ENCODE assay signal across 21 cellular contexts in genomic region chr2:39304729-39305128, GRCh38.
DNase-seq lines count a peak whose midpoint lies in the region; ATAC-seq and TF ChIP-seq lines count a peak whose summit lies in the region.
"Had no signal": no experiment of that assay in that cellular context is flagged by ENCODE, and none has a peak within 500 bp of the region (broad histone marks: within the 10 kb centered on the region; RNA-seq: fewer than 3 reads in every experiment).

No MANE protein-coding gene starts in this region.

- peaks cover 11% of the 10 kb centered on the region for H3K4me1 Mint-ChIP-seq in neural progenitor cell

- H3K9me3 Mint-ChIP-seq in neural progenitor cell, result no peaks in the 10 kb centered on the region

- no peaks in the 10 kb centered on the region for H3K27me3 Mint-ChIP-seq in neural progenitor cell (ENCODE audit: insufficient read depth, low read depth)

- peaks cover 5% of the 10 kb centered on the region for H3K36me3 Mint-ChIP-seq in neural progenitor cell

- H3K27ac Mint-ChIP-seq in neural progenitor cell, result no peak overlapping the region

- no peak for ATAC-seq in HG03097 (IDR thresholded peaks at IDR 0.05; ENCODE audit: low FRiP score, unreplicated experiment)
- ATAC-seq: A549 had no signal

- in situ Hi-C loops in GM13977 (cut with MboI; ENCODE audit: low pct_unique_long_range_greater_than_20kb, low sequenced_read_pairs, unreplicated experiment), result no loop called here

- no peaks in the 10 kb centered on the region for H3K27me3 ChIP-seq in neural progenitor cell
- H3K27me3 ChIP-seq: BE2C, Peyer's patch had no signal

- H3K27ac ChIP-seq in neural progenitor cell, result peak overlapping the region; percentile 19
- H3K27ac ChIP-seq: A549, HL-60, Peyer's patch had no signal

- peak; percentile 8 for DNase-seq in H4 (ENCODE audit: low spot score)
- peak; percentile 47 for DNase-seq in amniotic epithelial cell (ENCODE audit: low read depth)
- DNase-seq in fibroblast of mammary gland (ENCODE audit: low read depth), result peak; percentile 3
- no peak for DNase-seq in neural progenitor cell (ENCODE audit: low spot score)
- no peak for DNase-seq in T-helper 9 cell
- DNase-seq in activated CD4-positive, alpha-beta T cell treated with anti-CD3 and anti-CD28 coated beads for 1 hour, result no peak
- DNase-seq in GM13977 (ENCODE audit: low spot score), result no peak
- DNase-seq: BE2C, DMS53, GDM1, H7, NCI-H1105, NCI-H146, NCI-H2029 treated with DMSO at 0.1 percent for 48 hours, NCI-H226, NCI-H524, NCI-H774, Peyer's patch had no signal

- H3K4me3 ChIP-seq in fibroblast of mammary gland (ENCODE audit: control insufficient read depth, low read depth, low read length) (no peak overlapping the region), neural progenitor cell (no peak overlapping the region)
- H3K4me3 ChIP-seq: A549, Peyer's patch had no signal

- no peaks in the 10 kb centered on the region for H4K20me1 ChIP-seq in neural progenitor cell (ENCODE audit: low read depth)

- no peak overlapping the region for H3K9ac ChIP-seq in neural progenitor cell

- H3K79me2 ChIP-seq in neural progenitor cell (ENCODE audit: low read depth), result no peaks in the 10 kb centered on the region

- no peak overlapping the region for H2AFZ ChIP-seq in neural progenitor cell (replicated peaks)

- no peaks in the 10 kb centered on the region for H3K9me3 ChIP-seq in neural progenitor cell (ENCODE audit: low read depth)
- H3K9me3 ChIP-seq: A549, BE2C, Peyer's patch had no signal

- H3K4me2 ChIP-seq in neural progenitor cell, result no peak overlapping the region
- H3K4me2 ChIP-seq: A549 had no signal

- peaks cover 46% of the 10 kb centered on the region for H3K4me1 ChIP-seq in neural progenitor cell
- H3K4me1 ChIP-seq: A549, BE2C, Peyer's patch had no signal

- H3K4me3 Mint-ChIP-seq in neural progenitor cell, result no peak overlapping the region

- no peaks in the 10 kb centered on the region for H3K36me3 ChIP-seq in neural progenitor cell
- H3K36me3 ChIP-seq: BE2C, Peyer's patch had no signal

- TF ChIP-seq CTCF in fibroblast of mammary gland (conservative IDR thresholded peaks at IDR 0.05; ENCODE audit: control insufficient read depth, insufficient read depth, low read depth, low read length) (no peak), neural progenitor cell (IDR thresholded peaks at IDR 0.05) (no peak), GM13977 (IDR thresholded peaks at IDR 0.05; ENCODE audit: extremely low read depth, insufficient read depth, missing control alignments) (no peak)

- H3F3A ChIP-seq in neural progenitor cell (ENCODE audit: low read depth), result peaks cover 15% of the 10 kb centered on the region

Comparison
In these comparisons a context has a peak if more than half of its experiments do, and no peak if none do; other contexts are left out.
1. DNase-seq: peak in H4 (single experiment), amniotic epithelial cell (single experiment) and fibroblast of mammary gland (single experiment); none in neural progenitor cell (single experiment), T-helper 9 cell (single experiment), activated CD4-positive, alpha-beta T cell treated with anti-CD3 and anti-CD28 coated beads for 1 hour (single experiment) and GM13977 (single experiment).